25 cellular contexts compared by ENCODE assay signal in genomic region chr9:134942011-134942410, GRCh38. TPM values are rescaled to one million over a fixed set of nuclear protein-coding genes. Genes with fewer than 3 reads are reported as not detected.
DNase-seq lines count a peak whose midpoint lies in the region; ATAC-seq and TF ChIP-seq lines count a peak whose summit lies in the region.
"Had no signal": no experiment of that assay in that cellular context is flagged by ENCODE, and none has a peak within 500 bp of the region (broad histone marks: within the 10 kb centered on the region; RNA-seq: fewer than 3 reads in every experiment).

No MANE protein-coding gene starts in this region.

- DNase-seq in adipocyte (ENCODE audit: low read depth) (no peak), left lobe of liver (ENCODE audit: low spot score) (no peak), posterior vena cava (ENCODE audit: low spot score) (peak; percentile 32), H4 (ENCODE audit: low spot score) (no peak), OCI-LY7 (ENCODE audit: low spot score) (no peak), SIG-M5 (lab: John Stamatoyannopoulos, UW) (no peak)
- no peak for DNase-seq in activated T-helper 1 cell treated with anti-CD3 and anti-CD28 coated beads, Interleukin-12 subunit alpha, Interleukin-12 subunit beta, Interleukin-2, Interleukin-4 antibody, amounts not matched to agents 30 ng/mL and 10 ng/mL and 1 ng/mL, durations not matched to agents 14 hours and 24 hours and 36 hours (ENCODE audit: low spot score)
- DNase-seq: 8988T; CD4-positive, alpha-beta T cell; DMS153; GDM1; HFFc6; MV-4-11; NCI-H1417; NCI-H1930; NCI-H226; NCI-H524 treated with DMSO at 0.1 percent for 48 hours; PC-9 had no signal

- BruUV-seq in OCI-LY7 (replicated peaks; lab: Mats Ljungman, UMichigan): no TSS peak

- no peaks in the 10 kb centered on the region for H3K9me3 Mint-ChIP-seq in activated T-helper 1 cell treated with anti-CD3 and anti-CD28 coated beads, Interleukin-12 subunit alpha, Interleukin-12 subunit beta, Interleukin-2, Interleukin-4 antibody, amounts not matched to agents 30 ng/mL and 10 ng/mL and 1 ng/mL, durations not matched to agents 14 hours and 24 hours and 36 hours
- H3K9me3 Mint-ChIP-seq: CD4-positive, alpha-beta T cell; HFFc6 had no signal

- H3K9me3 ChIP-seq in adipocyte (ENCODE audit: control insufficient read depth, low read length) (no peaks in the 10 kb centered on the region), OCI-LY7 (ENCODE audit: low read length) (no peaks in the 10 kb centered on the region)
- H3K9me3 ChIP-seq: SJSA1 had no signal

- CTCF ChIA-PET in OCI-LY7 (lab: Charles Lee; ENCODE audit: unreplicated experiment): no interaction called here

- H2AFZ ChIP-seq in ACC112 (ENCODE audit: low read length, unreplicated experiment): peak overlapping the region; percentile 78
- H2AFZ ChIP-seq in OCI-LY7 (ENCODE audit: low read length): no peak overlapping the region
- H2AFZ ChIP-seq: PC-9 had no signal

- no peaks in the 10 kb centered on the region for H3K4me1 Mint-ChIP-seq in activated T-helper 1 cell treated with anti-CD3 and anti-CD28 coated beads, Interleukin-12 subunit alpha, Interleukin-12 subunit beta, Interleukin-2, Interleukin-4 antibody, amounts not matched to agents 30 ng/mL and 10 ng/mL and 1 ng/mL, durations not matched to agents 14 hours and 24 hours and 36 hours (ENCODE audit: low read depth)

- H3K4me3 ChIP-seq in ACC112 (ENCODE audit: low read depth, low read length) (peak overlapping the region; percentile 63; the same call in 1 of the 2 replicates), adipocyte (ENCODE audit: low read length) (peak overlapping the region; percentile 63), OCI-LY7 (ENCODE audit: low read depth, low read length, poor library complexity, severe bottlenecking) (no peak overlapping the region)
- H3K4me3 ChIP-seq: PC-9, SJSA1 had no signal

- H3K4me3 Mint-ChIP-seq in activated T-helper 1 cell treated with anti-CD3 and anti-CD28 coated beads, Interleukin-12 subunit alpha, Interleukin-12 subunit beta, Interleukin-2, Interleukin-4 antibody, amounts not matched to agents 30 ng/mL and 10 ng/mL and 1 ng/mL, durations not matched to agents 14 hours and 24 hours and 36 hours: no peak overlapping the region
- H3K4me3 Mint-ChIP-seq: B cell; CD4-positive, alpha-beta T cell; HFFc6 had no signal

- peak; percentile 27 for ATAC-seq in left lobe of liver

- H3K9me2 ChIP-seq in OCI-LY7 (ENCODE audit: insufficient read depth, low read length): no peaks in the 10 kb centered on the region

- H3K36me3 ChIP-seq in ACC112 (ENCODE audit: insufficient read depth, low read length) (no peaks in the 10 kb centered on the region), adipocyte (ENCODE audit: control insufficient read depth, insufficient read depth, low read length, severe bottlenecking) (no peaks in the 10 kb centered on the region), OCI-LY7 (ENCODE audit: insufficient read depth, low read length) (no peaks in the 10 kb centered on the region)
- H3K36me3 ChIP-seq: SJSA1 had no signal

- H3K36me3 Mint-ChIP-seq in activated T-helper 1 cell treated with anti-CD3 and anti-CD28 coated beads, Interleukin-12 subunit alpha, Interleukin-12 subunit beta, Interleukin-2, Interleukin-4 antibody, amounts not matched to agents 30 ng/mL and 10 ng/mL and 1 ng/mL, durations not matched to agents 14 hours and 24 hours and 36 hours (ENCODE audit: low read depth): no peaks in the 10 kb centered on the region

- H3K27ac ChIP-seq in ACC112 (ENCODE audit: low read depth, low read length): no peak overlapping the region
- no peak overlapping the region for H3K27ac ChIP-seq in OCI-LY7 (ENCODE audit: low read depth, low read length, poor library complexity, severe bottlenecking)
- H3K27ac ChIP-seq: KMS-11, PC-9, RWPE1, SJSA1 had no signal

- peak overlapping the region; percentile 2 for H3K9ac ChIP-seq in adipocyte (ENCODE audit: low read length)
- H3K9ac ChIP-seq: KMS-11 had no signal

- no peak overlapping the region for H3K4me2 ChIP-seq in OCI-LY7 (ENCODE audit: low read length)
- H3K4me2 ChIP-seq: KMS-11, PC-9 had no signal

- H3K27me3 ChIP-seq in ACC112 (ENCODE audit: insufficient read depth, low read length) (peaks cover 86% of the 10 kb centered on the region), adipocyte (replicated peaks; ENCODE audit: control insufficient read depth, insufficient read depth, low read length) (peaks cover 48% of the 10 kb centered on the region)

- no peaks in the 10 kb centered on the region for H3K27me3 Mint-ChIP-seq in activated T-helper 1 cell treated with anti-CD3 and anti-CD28 coated beads, Interleukin-12 subunit alpha, Interleukin-12 subunit beta, Interleukin-2, Interleukin-4 antibody, amounts not matched to agents 30 ng/mL and 10 ng/mL and 1 ng/mL, durations not matched to agents 14 hours and 24 hours and 36 hours (ENCODE audit: insufficient read depth)
- H3K27me3 Mint-ChIP-seq: CD4-positive, alpha-beta T cell had no signal

- POLR2A ChIA-PET in OCI-LY7 (lab: Charles Lee): no interaction called here

- no peak for TF ChIP-seq CTCF in OCI-LY7 (conservative IDR thresholded peaks at IDR 0.05; ENCODE audit: low read length)

- H4K20me1 ChIP-seq in OCI-LY7 (ENCODE audit: insufficient read depth, low read length): no peaks in the 10 kb centered on the region

- H3K4me1 ChIP-seq in ACC112 (ENCODE audit: control insufficient read depth, insufficient read depth, low read length, unreplicated experiment) (peaks cover 4% of the 10 kb centered on the region), adipocyte (ENCODE audit: control insufficient read depth, insufficient read depth, low read length) (peaks cover 25% of the 10 kb centered on the region), OCI-LY7 (ENCODE audit: insufficient read depth, low read length, poor library complexity, severe bottlenecking) (peaks cover 34% of the 10 kb centered on the region)
- H3K4me1 ChIP-seq: SJSA1 had no signal

- no peak overlapping the region for H3K27ac Mint-ChIP-seq in activated T-helper 1 cell treated with anti-CD3 and anti-CD28 coated beads, Interleukin-12 subunit alpha, Interleukin-12 subunit beta, Interleukin-2, Interleukin-4 antibody, amounts not matched to agents 30 ng/mL and 10 ng/mL and 1 ng/mL, durations not matched to agents 14 hours and 24 hours and 36 hours
- H3K27ac Mint-ChIP-seq: B cell; CD4-positive, alpha-beta T cell; HFFc6 had no signal

- H3K79me2 ChIP-seq in ACC112 (ENCODE audit: control insufficient read depth, insufficient read depth, low read length, unreplicated experiment) (no peaks in the 10 kb centered on the region), OCI-LY7 (ENCODE audit: insufficient read depth, low read depth, low read length) (no peaks in the 10 kb centered on the region)

- intact Hi-C loops in posterior vena cava (cut with DNase I) (no loop called here), OCI-LY7 (cut with micrococcal nuclease; ENCODE audit: unreplicated experiment) (no loop called here)
- intact Hi-C loops in activated T-helper 1 cell treated with anti-CD3 and anti-CD28 coated beads, Interleukin-12 subunit alpha, Interleukin-12 subunit beta, Interleukin-2, Interleukin-4 antibody, amounts not matched to agents 30 ng/mL and 10 ng/mL and 1 ng/mL, durations not matched to agents 14 hours and 24 hours and 36 hours (cut with micrococcal nuclease): no loop called here

RNA-seq across cellular contexts. Expression of gene FCN1, which starts 24.3 kb away (rescaled TPM):
- 0.93 TPM for total RNA-seq in left lobe of liver
- 10 to 100 TPM in 1 of 2 donors, 1 to 10 TPM in 1; 7.1 to 16.5 TPM for total RNA-seq in posterior vena cava
- total RNA-seq in H4 (2014; rRNA removed; shearing (Covaris generic)): not detected in 2 replicates
- 0.19 TPM in 1 of 2 replicates, not detected in the other for total RNA-seq in OCI-LY7 (2014; rRNA removed; shearing (Covaris generic))
- 0.30 and 0.42 TPM in 2 replicates for total RNA-seq in OCI-LY7 (2022)
- not detected in 2 replicates for total RNA-seq in activated T-helper 1 cell treated with anti-CD3 and anti-CD28 coated beads, Interleukin-12 subunit alpha, Interleukin-12 subunit beta, Interleukin-2, Interleukin-4 antibody, amounts not matched to agents 30 ng/mL and 10 ng/mL and 1 ng/mL, durations not matched to agents 14 hours and 24 hours and 36 hours
- total RNA-seq: Daoy, H1, HFFc6, PC-9, SJSA1 had no signal
